In the genomic region with DNA sequence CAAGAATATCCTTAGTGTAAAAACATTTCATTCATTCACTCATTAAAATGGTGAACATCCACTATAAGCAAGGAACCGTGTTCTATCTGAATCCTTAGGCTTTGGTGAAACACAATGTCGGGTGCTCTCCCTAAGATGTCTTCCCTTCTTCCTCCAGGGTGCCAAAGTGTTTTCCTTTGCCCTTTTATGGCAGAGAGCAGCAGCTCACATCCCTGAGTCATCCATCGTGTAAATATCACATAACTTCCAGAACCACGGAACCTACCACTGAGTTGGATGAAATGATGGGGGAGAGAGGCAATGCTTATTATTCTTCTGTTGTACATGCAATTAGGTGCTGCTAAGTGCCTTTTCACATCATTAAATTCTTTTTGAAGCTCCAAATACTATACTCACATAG, we compare ENCODE assay signal across 15 cellular contexts. TPM values are rescaled to one million over a fixed set of nuclear protein-coding genes. Genes with fewer than 3 reads are reported as not detected.
DNase-seq lines count a peak whose midpoint lies in the region; TF ChIP-seq lines count a peak whose summit lies in the region.
"Had no signal": no experiment of that assay in that cellular context is flagged by ENCODE, and none has a peak within 500 bp of the region (broad histone marks: within the 10 kb centered on the region; RNA-seq: fewer than 3 reads in every experiment).

No MANE protein-coding gene starts in this region.

- H3K4me3 ChIP-seq in mammary epithelial cell (replicated peaks in 1 of 3; ENCODE audit: insufficient read depth in 1 of 3, low read depth in 2 of 3, low read length in 3 of 3) (no peak overlapping the region), spleen (no peak overlapping the region)

- peak overlapping the region; percentile 80 for H2AFZ ChIP-seq in mammary epithelial cell (ENCODE audit: low read depth, low read length)

- intact Hi-C loops in Calu3 (cut with micrococcal nuclease; ENCODE audit: unreplicated experiment): no loop called here
- intact Hi-C loops in mammary epithelial cell (cut with micrococcal nuclease): no loop called here
- intact Hi-C loops in spleen (cut with DNase I; ENCODE audit: low total_unique reads): no loop called here

- H4K20me1 ChIP-seq in mammary epithelial cell (ENCODE audit: insufficient read depth, low read length): no peaks in the 10 kb centered on the region

- TF ChIP-seq CTCF in Calu3 (IDR thresholded peaks at IDR 0.05; ENCODE audit: unreplicated experiment): no peak
- TF ChIP-seq CTCF in mammary epithelial cell (conservative IDR thresholded peaks at IDR 0.05 in 1 of 2, IDR thresholded peaks at IDR 0.05 in 1 of 2; ENCODE audit: extremely low read depth in 1 of 2, insufficient read depth in 1 of 2, low read depth in 1 of 2, low read length in 2 of 2): no peak
- no peak for TF ChIP-seq CTCF in spleen (IDR thresholded peaks at IDR 0.05 in 8 of 11, conservative IDR thresholded peaks at IDR 0.05 in 3 of 11)

- H3K4me1 Mint-ChIP-seq in Calu3 (ENCODE audit: low read depth, unreplicated experiment): peaks cover 14% of the 10 kb centered on the region
- H3K4me1 Mint-ChIP-seq: activated CD4-positive, alpha-beta memory T cell treated with anti-CD3 and anti-CD28 coated beads, Interleukin-2, amount 10 ng/mL, durations not matched to agents 7 days and 5 days had no signal

- H3K27me3 Mint-ChIP-seq in Calu3 (ENCODE audit: unreplicated experiment): peaks cover 55% of the 10 kb centered on the region

- H3K9me3 Mint-ChIP-seq in Calu3 (ENCODE audit: low read depth, unreplicated experiment): no peaks in the 10 kb centered on the region
- H3K9me3 Mint-ChIP-seq: activated CD4-positive, alpha-beta memory T cell treated with anti-CD3 and anti-CD28 coated beads, Interleukin-2, amount 10 ng/mL, durations not matched to agents 7 days and 5 days; mesothelial cell of epicardium had no signal

- H3K9me3 ChIP-seq in mammary epithelial cell (replicated peaks; ENCODE audit: insufficient read depth, low read length) (no peaks in the 10 kb centered on the region), spleen (no peaks in the 10 kb centered on the region)

- H3K27me3 ChIP-seq in mammary epithelial cell (ENCODE audit: insufficient read depth, low read length) (no peaks in the 10 kb centered on the region), spleen (replicated peaks in 1 of 7) (peaks cover 0 to 34% (median 0%) of the 10 kb centered on the region in 7 donors)

- no peak overlapping the region for H3K9ac ChIP-seq in mammary epithelial cell (ENCODE audit: insufficient read depth, low read length)

- TF ChIP-seq POLR2A in spleen (IDR thresholded peaks at IDR 0.05): no peak

- H3K27ac ChIP-seq in mammary epithelial cell (ENCODE audit: insufficient read depth, low read depth, low read length): no peak overlapping the region
- H3K27ac ChIP-seq in spleen: no peak overlapping the region

- H3K27ac Mint-ChIP-seq in Calu3 (ENCODE audit: unreplicated experiment): peak overlapping the region; percentile 25
- H3K27ac Mint-ChIP-seq: activated CD4-positive, alpha-beta memory T cell treated with anti-CD3 and anti-CD28 coated beads, Interleukin-2, amount 10 ng/mL, durations not matched to agents 7 days and 5 days; mesothelial cell of epicardium had no signal

- H3K4me2 ChIP-seq in mammary epithelial cell (ENCODE audit: insufficient read depth, low read depth, low read length): no peak overlapping the region

- in situ Hi-C loops in mammary epithelial cell (cut with MboI; ENCODE audit: low sequenced_read_pairs in 2 of 2): no loop called here

- no peaks in the 10 kb centered on the region for H3K36me3 Mint-ChIP-seq in Calu3 (ENCODE audit: insufficient read depth, unreplicated experiment)
- H3K36me3 Mint-ChIP-seq: mesothelial cell of epicardium had no signal

- peaks cover 4% of the 10 kb centered on the region for H3K4me1 ChIP-seq in mammary epithelial cell (ENCODE audit: insufficient read depth, low read length)
- H3K4me1 ChIP-seq in spleen: no peaks in the 10 kb centered on the region

- H3K79me2 ChIP-seq in mammary epithelial cell (ENCODE audit: insufficient read depth, low read length): no peaks in the 10 kb centered on the region

- CTCF ChIA-PET in Calu3 (lab: Charles Lee): interaction anchor here (0.6 to 3.1 kb wide), 4 partner anchors 54 to 250 kb away, joined by 3 to 13 read pairs (median 3); no protein-coding TSS in a partner anchor
- CTCF ChIA-PET in mammary epithelial cell (lab: Charles Lee; ENCODE audit: low non-redundant PET): interaction anchor here (0.6 kb wide), 1 partner anchor 1983 kb away, joined by 4 read pairs; no protein-coding TSS in a partner anchor

- H3K4me3 Mint-ChIP-seq in Calu3 (ENCODE audit: low read depth, unreplicated experiment): no peak overlapping the region
- H3K4me3 Mint-ChIP-seq: activated CD4-positive, alpha-beta memory T cell treated with anti-CD3 and anti-CD28 coated beads, Interleukin-2, amount 10 ng/mL, durations not matched to agents 7 days and 5 days; mesothelial cell of epicardium had no signal

- DNase-seq in Calu3 (peak; percentile 30), LHCN-M2 (ENCODE audit: low read depth) (peak; percentile 88), mammary epithelial cell (peak; percentile 48), kidney glomerular epithelial cell (lab: John Stamatoyannopoulos, UW) (peak; percentile 90), 8988T (no peak), spleen (no peak)
- DNase-seq in activated effector memory CD4-positive, alpha-beta T cell treated with anti-CD3 and anti-CD28 coated beads, Interleukin-2, amount 50 U/mL, for 16 hours: no peak
- no peak for DNase-seq in stimulated activated naive CD4-positive, alpha-beta T cell (lab: John Stamatoyannopoulos, UW)
- DNase-seq: activated CD4-positive, alpha-beta memory T cell treated with anti-CD3 and anti-CD28 coated beads, Interleukin-2, amount 10 ng/mL, durations not matched to agents 7 days and 5 days; activated naive CD4-positive, alpha-beta T cell treated with Interleukin-2 at 50 U/mL for 16 hours; effector CD4-positive, alpha-beta T cell; NCI-H2029; T-helper 2 cell had no signal

- dilution Hi-C loops in mammary epithelial cell (cut with HindIII; ENCODE audit: low sequenced_read_pairs): no loop called here

- H3K36me3 ChIP-seq in mammary epithelial cell (ENCODE audit: insufficient read depth, low read length): no peaks in the 10 kb centered on the region
- H3K36me3 ChIP-seq in spleen: no peaks in the 10 kb centered on the region

- BruUV-seq in Calu3 (replicated peaks; lab: Mats Ljungman, UMichigan): no TSS peak
- no TSS peak for BruUV-seq in mammary epithelial cell (replicated peaks; lab: Mats Ljungman, UMichigan)

- 55% methylated on average over 4 of the region's 4 CpGs for WGBS in mammary epithelial cell (ENCODE audit: low coverage, missing lambda C conversion rate)
- WGBS in spleen, 5 donors: 89 to 94% (median 92%) methylated on average over 4 of the region's 4 CpGs

RNA-seq across cellular contexts. Expression of a gene that starts 50.2 kb away (rescaled TPM):
- 0.21 and 0.64 TPM in 2 replicates for total RNA-seq in Calu3 (2022)
- total RNA-seq in LHCN-M2 (2014; rRNA removed): under 0.01 TPM in 1 of 2 replicates, not detected in the other
- not detected for polyA plus RNA-seq in LHCN-M2 (2012)
- total RNA-seq in mammary epithelial cell: 1 to 10 TPM in 1 of 2 donors, under 1 TPM in 1; 0.54 to 1.3 TPM
- 0.48 TPM for polyA plus RNA-seq in mammary epithelial cell
- not detected for polyA minus RNA-seq in mammary epithelial cell
- total RNA-seq in spleen: not detected
- polyA plus RNA-seq in spleen: under 1 TPM in 2 of 3 donors, not detected in 1; 0.02 to 0.03 TPM
- total RNA-seq: mesothelial cell of epicardium, pulmonary artery endothelial cell had no signal

RNA-seq across cellular contexts. Expression of a gene that starts 58.0 kb away (rescaled TPM):
- total RNA-seq in Calu3 (2022): 46.7 and 50.1 TPM in 2 replicates
- total RNA-seq in LHCN-M2 (2014; rRNA removed): 7.1 and 8.3 TPM in 2 replicates
- polyA plus RNA-seq in LHCN-M2 (2012): 7.5 TPM
- total RNA-seq in mammary epithelial cell: 100 to 1,000 TPM in 1 of 2 donors, 10 to 100 TPM in 1; 43.5 to 131 TPM
- 51.9 TPM for polyA plus RNA-seq in mammary epithelial cell
- polyA minus RNA-seq in mammary epithelial cell: 37.7 TPM
- total RNA-seq in spleen: 10 to 100 TPM in 6 of 7 donors, 1 to 10 TPM in 1; 9.3 to 22.1 (median 13.3) TPM
- 10 to 100 TPM in 1 of 3 donors, 1 to 10 TPM in 2; 6.3 to 12.3 (median 7.7) TPM for polyA plus RNA-seq in spleen

Comparison
In these comparisons a context has a peak if more than half of its experiments do, and no peak if none do; other contexts are left out.
1. DNase-seq: peak in Calu3 (single experiment), LHCN-M2 (single experiment), mammary epithelial cell (single experiment) and kidney glomerular epithelial cell (single experiment); none in 8988T (single experiment), activated effector memory CD4-positive, alpha-beta T cell treated with anti-CD3 and anti-CD28 coated beads, Interleukin-2, amount 50 U/mL, for 16 hours (single experiment), spleen (single experiment) and stimulated activated naive CD4-positive, alpha-beta T cell (0 of 6).